In genomic region chr18:24189007-24189528, GRCh38 we compare ENCODE assay signal across 10 cellular contexts. TPM values are rescaled to one million over a fixed set of nuclear protein-coding genes. Genes with fewer than 3 reads are reported as not detected.
DNase-seq lines count a peak whose midpoint lies in the region; ATAC-seq and TF ChIP-seq lines count a peak whose summit lies in the region.
"Had no signal": no experiment of that assay in that cellular context is flagged by ENCODE, and none has a peak within 500 bp of the region (broad histone marks: within the 10 kb centered on the region; RNA-seq: fewer than 3 reads in every experiment).

No MANE protein-coding gene starts in this region.

- 41 to 51% (median 42%) methylated on average over 6 of the region's 6 CpGs for WGBS in psoas muscle, 3 donors
- WGBS in tibial nerve, 2 donors = 57 to 58% methylated on average over 5 to 6 of the region's 6 CpGs

- intact Hi-C loops in psoas muscle (cut with DNase I) = no loop called here

- no peak overlapping the region for H3K4me3 ChIP-seq in KMS-11 (IDR thresholded peaks at IDR 0.05; ENCODE audit: insufficient read depth, low read depth, low read length)
- H3K4me3 ChIP-seq in psoas muscle = no peak overlapping the region
- H3K4me3 ChIP-seq in tibial nerve = no peak overlapping the region
- H3K4me3 ChIP-seq: tibial artery had no signal

- ATAC-seq in GM18907 (IDR thresholded peaks at IDR 0.05; ENCODE audit: unreplicated experiment) = peak; percentile 77
- ATAC-seq in HG02571 (IDR thresholded peaks at IDR 0.05; ENCODE audit: unreplicated experiment) = peak; percentile 72
- peak in 3 of 4 donors; percentile 30 to 63 (median 36) for ATAC-seq in psoas muscle
- ATAC-seq in stimulated activated effector memory CD8-positive, alpha-beta T cell treated with anti-CD3 and anti-CD28 coated beads, Interleukin-12 subunit alpha, Interleukin-12 subunit beta, amount 100 ng/mL, for 72 hours = no peak

- no peaks in the 10 kb centered on the region for H3K79me2 ChIP-seq in KMS-11 (ENCODE audit: insufficient read depth, low read depth)

- no peaks in the 10 kb centered on the region for H3K4me1 Mint-ChIP-seq in stimulated activated effector memory CD8-positive, alpha-beta T cell treated with anti-CD3 and anti-CD28 coated beads, Interleukin-12 subunit alpha, Interleukin-12 subunit beta, amount 100 ng/mL, for 72 hours
- H3K4me1 Mint-ChIP-seq: activated CD4-positive, alpha-beta memory T cell treated with anti-CD3 and anti-CD28 coated beads, Interleukin-2, amount 10 ng/mL, durations not matched to agents 7 days and 5 days had no signal

- no peak for TF ChIP-seq EP300 in tibial nerve (IDR thresholded peaks at IDR 0.05)

- no peak overlapping the region for H2AFZ ChIP-seq in KMS-11 (ENCODE audit: low read depth)

- no peaks in the 10 kb centered on the region for H3K27me3 ChIP-seq in KMS-11 (ENCODE audit: insufficient read depth, low read depth)
- no peaks in the 10 kb centered on the region for H3K27me3 ChIP-seq in psoas muscle (ENCODE audit: insufficient read depth in 3 of 3, low read length in 2 of 3)
- H3K27me3 ChIP-seq in tibial nerve = no peaks in the 10 kb centered on the region
- H3K27me3 ChIP-seq: tibial artery had no signal

- no peaks in the 10 kb centered on the region for H4K20me1 ChIP-seq in KMS-11 (ENCODE audit: insufficient read depth)

- H3K36me3 ChIP-seq in KMS-11 (ENCODE audit: insufficient read depth) (no peaks in the 10 kb centered on the region), psoas muscle (ENCODE audit: insufficient read depth in 1 of 2, low read depth in 1 of 2) (peaks cover 0 to 4% of the 10 kb centered on the region in 2 donors), tibial nerve (no peaks in the 10 kb centered on the region)

- DNase-seq in psoas muscle (no peak), tibial nerve (ENCODE audit: low spot score in 2 of 2) (no peak), DMS79 (lab: John Stamatoyannopoulos, UW) (no peak), NCI-H524 treated with DMSO at 0.1 percent for 48 hours (lab: John Stamatoyannopoulos, UW) (no peak)
- DNase-seq in stimulated activated effector memory CD8-positive, alpha-beta T cell treated with anti-CD3 and anti-CD28 coated beads, Interleukin-12 subunit alpha, Interleukin-12 subunit beta, amount 100 ng/mL, for 72 hours (ENCODE audit: low spot score in 2 of 2) = no peak
- DNase-seq: activated CD4-positive, alpha-beta memory T cell treated with anti-CD3 and anti-CD28 coated beads, Interleukin-2, amount 10 ng/mL, durations not matched to agents 7 days and 5 days; tibial artery had no signal

- no peak overlapping the region for H3K27ac Mint-ChIP-seq in stimulated activated effector memory CD8-positive, alpha-beta T cell treated with anti-CD3 and anti-CD28 coated beads, Interleukin-12 subunit alpha, Interleukin-12 subunit beta, amount 100 ng/mL, for 72 hours
- H3K27ac Mint-ChIP-seq: activated CD4-positive, alpha-beta memory T cell treated with anti-CD3 and anti-CD28 coated beads, Interleukin-2, amount 10 ng/mL, durations not matched to agents 7 days and 5 days had no signal

- H3K4me3 Mint-ChIP-seq in stimulated activated effector memory CD8-positive, alpha-beta T cell treated with anti-CD3 and anti-CD28 coated beads, Interleukin-12 subunit alpha, Interleukin-12 subunit beta, amount 100 ng/mL, for 72 hours = no peak overlapping the region
- H3K4me3 Mint-ChIP-seq: activated CD4-positive, alpha-beta memory T cell treated with anti-CD3 and anti-CD28 coated beads, Interleukin-2, amount 10 ng/mL, durations not matched to agents 7 days and 5 days had no signal

- TF ChIP-seq CTCF in KMS-11 (conservative IDR thresholded peaks at IDR 0.05; ENCODE audit: low read depth, low read length) (no peak), psoas muscle (IDR thresholded peaks at IDR 0.05) (no peak), tibial nerve (IDR thresholded peaks at IDR 0.05) (no peak)

- H3K27ac ChIP-seq in KMS-11 (no peak overlapping the region), psoas muscle (peak overlapping the region; percentile 51), tibial nerve (no peak overlapping the region)
- H3K27ac ChIP-seq: tibial artery had no signal

- no peaks in the 10 kb centered on the region for H3K36me3 Mint-ChIP-seq in stimulated activated effector memory CD8-positive, alpha-beta T cell treated with anti-CD3 and anti-CD28 coated beads, Interleukin-12 subunit alpha, Interleukin-12 subunit beta, amount 100 ng/mL, for 72 hours

- no peaks in the 10 kb centered on the region for H3K9me3 Mint-ChIP-seq in stimulated activated effector memory CD8-positive, alpha-beta T cell treated with anti-CD3 and anti-CD28 coated beads, Interleukin-12 subunit alpha, Interleukin-12 subunit beta, amount 100 ng/mL, for 72 hours
- H3K9me3 Mint-ChIP-seq: activated CD4-positive, alpha-beta memory T cell treated with anti-CD3 and anti-CD28 coated beads, Interleukin-2, amount 10 ng/mL, durations not matched to agents 7 days and 5 days had no signal

- TF ChIP-seq POLR2A in tibial nerve (IDR thresholded peaks at IDR 0.05) = no peak

- no peaks in the 10 kb centered on the region for H3K9me3 ChIP-seq in psoas muscle
- H3K9me3 ChIP-seq in tibial nerve = no peaks in the 10 kb centered on the region
- H3K9me3 ChIP-seq: tibial artery had no signal

- no peak overlapping the region for H3K9ac ChIP-seq in KMS-11

- peak overlapping the region; percentile 42 for H3K4me2 ChIP-seq in KMS-11

- H3K4me1 ChIP-seq in KMS-11 (ENCODE audit: low read depth, poor library complexity, severe bottlenecking) = peaks cover 24% of the 10 kb centered on the region
- H3K4me1 ChIP-seq in psoas muscle = peaks cover 49% of the 10 kb centered on the region
- H3K4me1 ChIP-seq in tibial nerve = peaks cover 0 to 15% (median 0%) of the 10 kb centered on the region in 4 donors

RNA-seq across cellular contexts. Expression of gene CABYR, which starts 50.2 kb away (rescaled TPM):
- total RNA-seq in psoas muscle (1 to 10 TPM in 1 of 4 donors, not detected in 3; 1.2 TPM), tibial nerve (1 to 10 TPM in 1 of 4 donors, under 1 TPM in 3; 0.30 to 1.5 (median 0.81) TPM)
- polyA plus RNA-seq in psoas muscle = under 1 TPM in 2 of 3 donors, not detected in 1; 0.04 to 0.21 TPM
